8 cellular contexts compared by ENCODE assay signal in genomic region chr18:51195086-51195601, GRCh38. TPM values are rescaled to one million over a fixed set of nuclear protein-coding genes. Genes with fewer than 3 reads are reported as not detected.
DNase-seq lines count a peak whose midpoint lies in the region; ATAC-seq lines count a peak whose summit lies in the region.

No MANE protein-coding gene starts in this region.

- H3K4me1 Mint-ChIP-seq in activated T-cell treated with anti-CD3 and anti-CD28 coated beads, Interleukin-2, amount 50 U/mL, for 24 hours (ENCODE audit: low read depth) = peaks cover 51% of the 10 kb centered on the region
- H3K4me1 Mint-ChIP-seq in activated CD8-positive, alpha-beta T cell treated with anti-CD3 and anti-CD28 coated beads, Interleukin-2, amount 10 ng/mL, durations not matched to agents 7 days and 5 days (ENCODE audit: low read depth) = peaks cover 50% of the 10 kb centered on the region

- H3K36me3 ChIP-seq in thymus (ENCODE audit: control insufficient read depth, insufficient read depth) = no peaks in the 10 kb centered on the region

- peak overlapping the region; percentile 99 for H3K27ac ChIP-seq in thymus (ENCODE audit: low read depth)

- H3K4me1 ChIP-seq in thymus (ENCODE audit: control insufficient read depth, insufficient read depth, low read length) = peaks cover 19% of the 10 kb centered on the region

- ATAC-seq in activated CD8-positive, alpha-beta T cell treated with anti-CD3 and anti-CD28 coated beads, Interleukin-2, amount 10 ng/mL, durations not matched to agents 7 days and 5 days = no peak
- ATAC-seq in GM18517 (IDR thresholded peaks at IDR 0.05; ENCODE audit: unreplicated experiment) (no peak), HG02798 (IDR thresholded peaks at IDR 0.05; ENCODE audit: poor library complexity, unreplicated experiment) (no peak)

- no peaks in the 10 kb centered on the region for H3K9me3 ChIP-seq in thymus (ENCODE audit: control insufficient read depth)

- H3K9me3 Mint-ChIP-seq in activated T-cell treated with anti-CD3 and anti-CD28 coated beads, Interleukin-2, amount 50 U/mL, for 24 hours = peaks cover 2% of the 10 kb centered on the region
- H3K9me3 Mint-ChIP-seq in activated CD8-positive, alpha-beta T cell treated with anti-CD3 and anti-CD28 coated beads, Interleukin-2, amount 10 ng/mL, durations not matched to agents 7 days and 5 days (ENCODE audit: insufficient read depth) = no peaks in the 10 kb centered on the region

- no peaks in the 10 kb centered on the region for H3K27me3 ChIP-seq in thymus (ENCODE audit: control insufficient read depth, insufficient read depth)

- no peak for DNase-seq in activated T-cell treated with anti-CD3 and anti-CD28 coated beads, Interleukin-2, amount 50 U/mL, for 24 hours
- DNase-seq in activated T-cell treated with anti-CD3 and anti-CD28 coated beads, Interleukin-2, amount 50 U/mL, for 1 hour = no peak
- DNase-seq in activated CD8-positive, alpha-beta T cell treated with anti-CD3 and anti-CD28 coated beads, Interleukin-2, amount 10 ng/mL, durations not matched to agents 7 days and 5 days = no peak
- DNase-seq in inferior parietal cortex (ENCODE audit: extremely low spot score) = peak; percentile 6
- no peak for DNase-seq in SW480 (ENCODE audit: low spot score)

- 23% methylated on average over 6 of the region's 6 CpGs for WGBS in thymus

- H3K4me3 ChIP-seq in thymus (ENCODE audit: low read length) = peak overlapping the region; percentile 86

- no peaks in the 10 kb centered on the region for H3K27me3 Mint-ChIP-seq in activated T-cell treated with anti-CD3 and anti-CD28 coated beads, Interleukin-2, amount 50 U/mL, for 24 hours
- H3K27me3 Mint-ChIP-seq in activated CD8-positive, alpha-beta T cell treated with anti-CD3 and anti-CD28 coated beads, Interleukin-2, amount 10 ng/mL, durations not matched to agents 7 days and 5 days (ENCODE audit: low read depth) = no peaks in the 10 kb centered on the region

- H3K27ac Mint-ChIP-seq in activated T-cell treated with anti-CD3 and anti-CD28 coated beads, Interleukin-2, amount 50 U/mL, for 24 hours = peak overlapping the region; percentile 95
- peak overlapping the region; percentile 97 for H3K27ac Mint-ChIP-seq in activated CD8-positive, alpha-beta T cell treated with anti-CD3 and anti-CD28 coated beads, Interleukin-2, amount 10 ng/mL, durations not matched to agents 7 days and 5 days

- CTCF ChIA-PET in activated CD8-positive, alpha-beta T cell treated with anti-CD3 and anti-CD28 coated beads, Interleukin-2, amount 10 ng/mL, durations not matched to agents 7 days and 5 days (lab: Charles Lee) = interaction anchor here (0.9 to 3.8 kb wide), 10 partner anchors 9 to 374 kb away, joined by 3 to 15 read pairs (median 4); no protein-coding TSS in a partner anchor

- peak overlapping the region; percentile 97 for H3K4me3 Mint-ChIP-seq in activated T-cell treated with anti-CD3 and anti-CD28 coated beads, Interleukin-2, amount 50 U/mL, for 24 hours
- H3K4me3 Mint-ChIP-seq in activated CD8-positive, alpha-beta T cell treated with anti-CD3 and anti-CD28 coated beads, Interleukin-2, amount 10 ng/mL, durations not matched to agents 7 days and 5 days = peak overlapping the region; percentile 95

- peaks cover 59% of the 10 kb centered on the region for H3K36me3 Mint-ChIP-seq in activated T-cell treated with anti-CD3 and anti-CD28 coated beads, Interleukin-2, amount 50 U/mL, for 24 hours (ENCODE audit: low read depth)
- peaks cover 37% of the 10 kb centered on the region for H3K36me3 Mint-ChIP-seq in activated CD8-positive, alpha-beta T cell treated with anti-CD3 and anti-CD28 coated beads, Interleukin-2, amount 10 ng/mL, durations not matched to agents 7 days and 5 days (ENCODE audit: low read depth)

- POLR2A ChIA-PET in activated CD8-positive, alpha-beta T cell treated with anti-CD3 and anti-CD28 coated beads, Interleukin-2, amount 10 ng/mL, durations not matched to agents 7 days and 5 days (lab: Charles Lee) = interaction anchor here (0.7 to 3.4 kb wide), 9 partner anchors 7 to 317 kb away, joined by 3 to 54 read pairs (median 5); partner anchors contain the start of genes ME2 and SMAD4

RNA-seq across cellular contexts. Expression of gene MEX3C, which starts 2.3 kb away (rescaled TPM):
- 10 to 100 TPM; 40.4 to 45.8 TPM for total RNA-seq in activated CD8-positive, alpha-beta T cell treated with anti-CD3 and anti-CD28 coated beads, Interleukin-2, amount 10 ng/mL, durations not matched to agents 7 days and 5 days
- 31.6 TPM for polyA plus RNA-seq in thymus
